ENCODE assay signal across 18 cellular contexts in the genomic region with DNA sequence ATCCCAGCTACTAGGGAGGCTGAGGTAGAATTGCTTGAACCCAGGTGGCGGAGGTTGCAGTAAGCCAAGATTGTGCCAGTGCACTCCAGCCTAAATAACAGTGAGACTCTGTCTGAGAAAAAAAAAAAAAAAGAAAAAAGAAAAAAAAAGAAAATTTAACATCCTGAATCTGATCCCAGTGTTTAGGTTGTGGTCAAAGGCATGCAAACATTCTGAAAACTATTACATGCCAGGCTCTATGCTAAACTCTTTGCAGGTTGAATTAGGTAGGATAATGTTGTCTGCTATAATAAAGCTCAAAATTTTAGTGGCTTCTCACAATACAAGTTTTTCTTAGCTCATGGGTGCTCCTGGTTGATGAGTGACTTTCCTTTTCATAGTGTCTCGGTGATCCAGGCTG.
A peak's percentile ranks its signal among the peaks of the same experiment; 100 is the strongest.
DNase-seq lines count a peak whose midpoint lies in the region; ATAC-seq and TF ChIP-seq lines count a peak whose summit lies in the region.
"Had no signal": no experiment of that assay in that cellular context is flagged by ENCODE, and none has a peak within 500 bp of the region (broad histone marks: within the 10 kb centered on the region; RNA-seq: fewer than 3 reads in every experiment).

No MANE protein-coding gene starts in this region.

- no peak for TF ChIP-seq CTCF in AG04450 (IDR thresholded peaks at IDR 0.05; ENCODE audit: low read depth, low read length)
- TF ChIP-seq CTCF in foreskin keratinocyte (conservative IDR thresholded peaks at IDR 0.05): no peak

- H3K27ac ChIP-seq in AG04450 (ENCODE audit: low read depth, low read length): no peak overlapping the region
- no peak overlapping the region for H3K27ac ChIP-seq in foreskin keratinocyte
- H3K27ac ChIP-seq: 22Rv1 had no signal

- no peak overlapping the region for H3K4me3 ChIP-seq in AG04450 (ENCODE audit: low read depth, low read length)
- H3K4me3 ChIP-seq: GM12878, GM23338, HAP-1 had no signal

- CTCF ChIA-PET in AG04450 (lab: Charles Lee): interaction anchor here (0.7 kb wide), 1 partner anchor 465 kb away, joined by 5 read pairs; no protein-coding TSS in a partner anchor

- POLR2A ChIA-PET in AG04450 (lab: Yijun Ruan, JAX): interaction anchor here (0.7 kb wide), 3 partner anchors 15 to 703 kb away, joined by 3 to 4 read pairs (median 3); no protein-coding TSS in a partner anchor

- H3K27me3 ChIP-seq in AG04450 (ENCODE audit: control insufficient read depth, insufficient read depth, low read length) (no peaks in the 10 kb centered on the region), foreskin keratinocyte (peaks cover under 1% of the 10 kb centered on the region)

- H3K9me3 ChIP-seq in AG04450 (ENCODE audit: control insufficient read depth, insufficient read depth, low read length): no peaks in the 10 kb centered on the region
- H3K9me3 ChIP-seq: HAP-1 had no signal

- peak; percentile 26 for DNase-seq in AG04450 (ENCODE audit: low read depth, low spot score)
- DNase-seq in HCEC 1CT: peak; percentile 3
- DNase-seq in fibroblast of peridontal ligament (ENCODE audit: extremely low read depth): peak; percentile 13
- DNase-seq in UCSD-AML1 (lab: John Stamatoyannopoulos, UW; ENCODE audit: unreplicated experiment): no peak
- DNase-seq in Ammon's horn (ENCODE audit: low spot score): no peak
- DNase-seq in foreskin keratinocyte: no peak
- DNase-seq: AML-193; C1 segment of cervical spinal cord; CD4-positive, alpha-beta memory T cell; COR-L47; DMS153; DND-41; EL; GDM1 had no signal

- no peak for ATAC-seq in foreskin keratinocyte
- ATAC-seq: GM12878, GM23338 had no signal

- peaks cover 31% of the 10 kb centered on the region for H3K4me1 ChIP-seq in foreskin keratinocyte
- H3K4me1 ChIP-seq: HAP-1 had no signal

Comparison
In these comparisons a context has a peak if more than half of its experiments do, and no peak if none do; other contexts are left out.
1. DNase-seq: peak in AG04450 (single experiment), HCEC 1CT (single experiment) and fibroblast of peridontal ligament (single experiment); none in UCSD-AML1 (single experiment), Ammon's horn (single experiment) and foreskin keratinocyte (0 of 2).